Comparison of ENCODE assay signal across 14 cellular contexts in the genomic region with DNA sequence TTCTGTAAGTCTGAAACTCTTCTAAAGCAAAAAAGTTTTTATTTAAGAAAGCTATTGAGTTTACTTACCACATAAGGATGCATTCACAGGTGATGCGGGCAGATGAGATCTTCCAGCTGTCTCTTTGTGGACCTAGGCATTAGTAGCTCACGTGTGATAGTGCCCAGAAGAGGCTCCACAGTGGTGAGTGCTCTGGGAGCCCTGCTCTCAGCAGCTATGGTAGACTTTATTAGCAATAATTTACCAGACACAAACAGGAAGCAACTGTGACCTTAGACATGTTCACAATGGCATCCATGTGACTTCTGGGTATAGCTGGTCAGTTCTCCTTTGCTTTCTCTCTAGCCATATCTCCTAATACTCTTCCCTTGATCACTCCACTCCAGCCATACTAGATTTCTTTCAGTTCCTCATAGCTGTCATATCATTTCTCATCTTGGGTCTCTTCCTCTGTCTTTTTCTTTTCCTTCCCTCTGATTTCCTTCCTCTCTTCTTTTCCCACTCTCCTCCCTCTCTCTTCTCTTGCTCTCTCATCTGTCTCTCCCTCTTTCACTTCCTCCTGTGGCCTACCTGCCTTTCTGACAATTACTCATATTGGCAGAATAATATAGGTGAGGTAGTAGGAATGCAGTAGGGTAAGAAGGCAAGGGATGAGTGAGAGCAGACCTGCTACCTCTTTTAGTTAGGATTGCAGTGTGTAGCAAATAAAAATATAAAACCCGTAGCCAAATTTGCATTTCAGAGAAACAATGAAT.
A peak's percentile ranks its signal among the peaks of the same experiment; 100 is the strongest.
DNase-seq lines count a peak whose midpoint lies in the region; ATAC-seq and TF ChIP-seq lines count a peak whose summit lies in the region.
"Had no signal": no experiment of that assay in that cellular context is flagged by ENCODE, and none has a peak within 500 bp of the region (broad histone marks: within the 10 kb centered on the region; RNA-seq: fewer than 3 reads in every experiment).

No MANE protein-coding gene starts in this region.

- H3K36me3 ChIP-seq in mammary epithelial cell (ENCODE audit: insufficient read depth, low read length) (no peaks in the 10 kb centered on the region), breast epithelium (no peaks in the 10 kb centered on the region), upper lobe of right lung (no peaks in the 10 kb centered on the region), gastrocnemius medialis (no peaks in the 10 kb centered on the region)

- intact Hi-C loops in mammary epithelial cell (cut with micrococcal nuclease): no loop called here
- intact Hi-C loops in breast epithelium (cut with DNase I; ENCODE audit: low total_unique reads): no loop called here
- intact Hi-C loops in upper lobe of right lung (cut with DNase I): no loop called here
- intact Hi-C loops in gastrocnemius medialis (cut with DNase I; ENCODE audit: low total_unique reads): no loop called here

- H3K9me3 ChIP-seq in mammary epithelial cell (replicated peaks; ENCODE audit: insufficient read depth, low read length) (no peaks in the 10 kb centered on the region), breast epithelium (peaks cover 0 to 10% of the 10 kb centered on the region in 2 donors), upper lobe of right lung (no peaks in the 10 kb centered on the region), gastrocnemius medialis (no peaks in the 10 kb centered on the region)

- in situ Hi-C loops in mammary epithelial cell (cut with MboI; ENCODE audit: low sequenced_read_pairs in 2 of 2) (no loop called here), gastrocnemius medialis (cut with MboI; ENCODE audit: low sequenced_read_pairs in 4 of 4) (no loop called here)

- H3K4me1 ChIP-seq in mammary epithelial cell (ENCODE audit: insufficient read depth, low read length): peaks cover 3% of the 10 kb centered on the region
- H3K4me1 ChIP-seq in breast epithelium: no peaks in the 10 kb centered on the region
- no peaks in the 10 kb centered on the region for H3K4me1 ChIP-seq in upper lobe of right lung
- H3K4me1 ChIP-seq in gastrocnemius medialis: no peaks in the 10 kb centered on the region
- H3K4me1 ChIP-seq: A549 had no signal

- no peak overlapping the region for H3K9ac ChIP-seq in mammary epithelial cell (ENCODE audit: insufficient read depth, low read length)
- H3K9ac ChIP-seq: GM23248 had no signal

- ATAC-seq in HG02571 (IDR thresholded peaks at IDR 0.05; ENCODE audit: unreplicated experiment) (peak; percentile 52), HG03342 (IDR thresholded peaks at IDR 0.05; ENCODE audit: unreplicated experiment) (peak; percentile 85), upper lobe of right lung (peak; percentile 16), gastrocnemius medialis (no peak)
- ATAC-seq: A549; activated CD4-positive, CD25-positive, alpha-beta regulatory T cell treated with anti-CD3 and anti-CD28 coated beads, Interleukin-2, amount 50 U/mL, for 24 hours had no signal

- H3K27me3 ChIP-seq in mammary epithelial cell (ENCODE audit: insufficient read depth, low read length) (no peaks in the 10 kb centered on the region), breast epithelium (no peaks in the 10 kb centered on the region), upper lobe of right lung (no peaks in the 10 kb centered on the region), gastrocnemius medialis (no peaks in the 10 kb centered on the region)

- H3K27ac ChIP-seq in mammary epithelial cell (ENCODE audit: insufficient read depth, low read depth, low read length) (no peak overlapping the region), breast epithelium (no peak overlapping the region), upper lobe of right lung (no peak overlapping the region), gastrocnemius medialis (no peak overlapping the region)
- H3K27ac ChIP-seq: A549, GM23248 had no signal

- H3K4me3 ChIP-seq in mammary epithelial cell (replicated peaks in 1 of 3; ENCODE audit: insufficient read depth in 1 of 3, low read depth in 2 of 3, low read length in 3 of 3) (no peak overlapping the region), breast epithelium (no peak overlapping the region), upper lobe of right lung (no peak overlapping the region), gastrocnemius medialis (no peak overlapping the region)
- H3K4me3 ChIP-seq: A549, GM23248 had no signal

- 86% methylated on average over 3 of the region's 3 CpGs for WGBS in mammary epithelial cell (ENCODE audit: low coverage, missing lambda C conversion rate)

- CTCF ChIA-PET in mammary epithelial cell (lab: Charles Lee; ENCODE audit: low non-redundant PET): no interaction called here

- no peaks in the 10 kb centered on the region for H3K79me2 ChIP-seq in mammary epithelial cell (ENCODE audit: insufficient read depth, low read length)

- TF ChIP-seq POLR2A in breast epithelium (IDR thresholded peaks at IDR 0.05) (no peak), gastrocnemius medialis (IDR thresholded peaks at IDR 0.05) (no peak)

- TF ChIP-seq CTCF in mammary epithelial cell (conservative IDR thresholded peaks at IDR 0.05 in 1 of 2, IDR thresholded peaks at IDR 0.05 in 1 of 2; ENCODE audit: extremely low read depth in 1 of 2, insufficient read depth in 1 of 2, low read depth in 1 of 2, low read length in 2 of 2) (no peak), breast epithelium (IDR thresholded peaks at IDR 0.05) (no peak), upper lobe of right lung (IDR thresholded peaks at IDR 0.05) (no peak), gastrocnemius medialis (IDR thresholded peaks at IDR 0.05 in 4 of 5, conservative IDR thresholded peaks at IDR 0.05 in 1 of 5) (no peak)

- H2AFZ ChIP-seq in mammary epithelial cell (ENCODE audit: low read depth, low read length): peak overlapping the region; percentile 29
- H2AFZ ChIP-seq: GM23248 had no signal

- no peaks in the 10 kb centered on the region for H4K20me1 ChIP-seq in mammary epithelial cell (ENCODE audit: insufficient read depth, low read length)

- BruUV-seq in mammary epithelial cell (replicated peaks; lab: Mats Ljungman, UMichigan): no TSS peak

- DNase-seq in mammary epithelial cell (no peak), breast epithelium (ENCODE audit: low spot score in 2 of 2) (no peak), upper lobe of right lung (no peak), GOT3 (lab: John Stamatoyannopoulos, UW) (no peak), NCI-H446 (lab: John Stamatoyannopoulos, UW) (no peak), gastrocnemius medialis (no peak)
- DNase-seq: activated gamma-delta T cell treated with Interleukin-2 at 50 U/mL for 16 hours, cerebellar nuclear complex, DND-41, GM23248 had no signal

- H3K4me2 ChIP-seq in mammary epithelial cell (ENCODE audit: insufficient read depth, low read depth, low read length): no peak overlapping the region
- H3K4me2 ChIP-seq: A549 had no signal

- dilution Hi-C loops in mammary epithelial cell (cut with HindIII; ENCODE audit: low sequenced_read_pairs): no loop called here

Comparison
In these comparisons a context has a peak if more than half of its experiments do, and no peak if none do; other contexts are left out.
1. ATAC-seq: peak in HG02571 (single experiment), HG03342 (single experiment) and upper lobe of right lung (single experiment); none in gastrocnemius medialis (0 of 2).